1 cellular context compared by ENCODE assay signal in the genomic region with DNA sequence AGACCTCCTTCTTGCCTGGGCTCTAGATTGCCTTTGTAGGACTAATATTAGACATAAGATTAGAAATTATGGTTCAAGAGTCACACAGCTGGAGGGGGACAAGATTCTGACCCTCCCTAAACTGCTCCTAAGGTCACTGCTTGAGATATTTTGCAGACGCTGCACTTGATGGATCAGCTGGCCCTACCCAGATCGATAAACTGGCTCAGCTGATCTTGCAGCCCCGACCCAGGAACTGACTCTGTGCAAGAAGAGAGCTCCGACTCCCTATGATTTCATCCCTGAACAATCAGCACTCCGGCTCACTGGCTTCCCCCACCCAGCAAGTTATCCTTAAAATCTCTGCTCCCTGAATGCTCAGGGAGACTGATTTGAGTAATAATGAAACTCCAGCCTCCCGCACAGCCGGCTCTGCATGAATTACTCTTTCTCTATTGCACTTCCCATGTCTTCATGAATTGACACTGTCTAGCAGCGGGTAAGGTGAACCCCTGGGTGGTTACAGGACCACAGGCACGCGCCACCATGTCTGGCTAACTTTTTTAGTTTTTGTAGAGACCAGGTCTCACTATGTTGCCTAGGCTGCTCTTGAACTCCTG.
TF ChIP-seq lines count a peak whose summit lies in the region.

No MANE protein-coding gene starts in this region.

TF ChIP-seq in GM12878, 131 proteins besides CTCF, POLR2A, EP300 and RAD21:
- TF ChIP-seq USF1 (IDR thresholded peaks at IDR 0.05; ENCODE audit: borderline replicate concordance, extremely low read length, insufficient read depth, low read depth, low read length) (no peak), CUX1 (IDR thresholded peaks at IDR 0.05; ENCODE audit: insufficient replicate concordance, low read depth, low read length) (no peak), ZZZ3 (IDR thresholded peaks at IDR 0.05; ENCODE audit: control insufficient read depth, insufficient read length, low read depth) (no peak), EED (IDR thresholded peaks at IDR 0.05; ENCODE audit: low read depth) (peak; percentile 89), ZNF384 (IDR thresholded peaks at IDR 0.05; ENCODE audit: borderline replicate concordance, low read depth, low read length) (no peak), SMARCA5 (IDR thresholded peaks at IDR 0.05) (no peak), RUNX3 (IDR thresholded peaks at IDR 0.05; ENCODE audit: low read length) (peak; percentile 67), ZNF207 (IDR thresholded peaks at IDR 0.05; ENCODE audit: borderline replicate concordance) (no peak), ZNF24 (IDR thresholded peaks at IDR 0.05) (no peak), IRF4 (IDR thresholded peaks at IDR 0.05; ENCODE audit: low read depth, low read length) (peak; percentile 56; the same call in 1 of the 2 replicates), E2F4 (IDR thresholded peaks at IDR 0.05; ENCODE audit: low read depth, low read length) (no peak), PAX8 (IDR thresholded peaks at IDR 0.05) (no peak), CBX3 (IDR thresholded peaks at IDR 0.05; ENCODE audit: borderline replicate concordance, low read depth) (no peak), JUNB (IDR thresholded peaks at IDR 0.05) (peak; percentile 79), NFIC (IDR thresholded peaks at IDR 0.05; ENCODE audit: low read depth, low read length) (peak; percentile 35; the same call in 1 of the 2 replicates), IKZF1 (conservative IDR thresholded peaks at IDR 0.05) (peak; percentile 74), RELB (IDR thresholded peaks at IDR 0.05; ENCODE audit: low read depth) (peak; percentile 54; the same call in 1 of the 2 replicates), PML (IDR thresholded peaks at IDR 0.05; ENCODE audit: low read length) (no peak), IKZF2 (IDR thresholded peaks at IDR 0.05) (peak; percentile 72 to 73), RCOR1 (conservative IDR thresholded peaks at IDR 0.05; ENCODE audit: low read depth, low read length) (no peak), MYB (IDR thresholded peaks at IDR 0.05; ENCODE audit: borderline replicate concordance, low read depth, low read length) (no peak), SMC3 (IDR thresholded peaks at IDR 0.05; ENCODE audit: borderline replicate concordance, low read length) (no peak), TCF7 (IDR thresholded peaks at IDR 0.05; ENCODE audit: borderline replicate concordance) (no peak), HDAC6 (IDR thresholded peaks at IDR 0.05; ENCODE audit: unreplicated experiment) (no peak), PAX5 (IDR thresholded peaks at IDR 0.05; ENCODE audit: borderline replicate concordance, low read depth, low read length) (0 out of 2 replicates have a peak, but pooled peaks have one; percentile 16), TCF3 (IDR thresholded peaks at IDR 0.05; ENCODE audit: borderline replicate concordance, insufficient read depth, low read depth, low read length) (no peak), JUND (IDR thresholded peaks at IDR 0.05; ENCODE audit: low read depth, low read length) (peak; percentile 28; the same call in 1 of the 2 replicates), CREM (IDR thresholded peaks at IDR 0.05; ENCODE audit: low read depth) (peak; percentile 48; the same call in 1 of the 2 replicates), MYC (IDR thresholded peaks at IDR 0.05; ENCODE audit: insufficient read depth, insufficient read length, insufficient replicate concordance, low read length, severe bottlenecking) (no peak), MTA3 (IDR thresholded peaks at IDR 0.05; ENCODE audit: borderline replicate concordance, low read length) (no peak), BHLHE40 (IDR thresholded peaks at IDR 0.05; ENCODE audit: borderline replicate concordance in 1 of 2, low read depth in 2 of 2, low read length in 1 of 2) (peak in 1 of 2 experiments; percentile 74; a peak in 1 of 4 replicates), MTA2 (IDR thresholded peaks at IDR 0.05; ENCODE audit: low read depth) (peak; percentile 18; the same call in 1 of the 2 replicates), MAX (IDR thresholded peaks at IDR 0.05; ENCODE audit: low read depth, low read length) (no peak), STAT3 (IDR thresholded peaks at IDR 0.05; ENCODE audit: low read depth, low read length) (no peak), HCFC1 (IDR thresholded peaks at IDR 0.05; ENCODE audit: low read length) (no peak), DPF2 (IDR thresholded peaks at IDR 0.05) (0 out of 2 replicates have a peak, but pooled peaks have one; percentile 26)
- TF ChIP-seq, protein P1, sequence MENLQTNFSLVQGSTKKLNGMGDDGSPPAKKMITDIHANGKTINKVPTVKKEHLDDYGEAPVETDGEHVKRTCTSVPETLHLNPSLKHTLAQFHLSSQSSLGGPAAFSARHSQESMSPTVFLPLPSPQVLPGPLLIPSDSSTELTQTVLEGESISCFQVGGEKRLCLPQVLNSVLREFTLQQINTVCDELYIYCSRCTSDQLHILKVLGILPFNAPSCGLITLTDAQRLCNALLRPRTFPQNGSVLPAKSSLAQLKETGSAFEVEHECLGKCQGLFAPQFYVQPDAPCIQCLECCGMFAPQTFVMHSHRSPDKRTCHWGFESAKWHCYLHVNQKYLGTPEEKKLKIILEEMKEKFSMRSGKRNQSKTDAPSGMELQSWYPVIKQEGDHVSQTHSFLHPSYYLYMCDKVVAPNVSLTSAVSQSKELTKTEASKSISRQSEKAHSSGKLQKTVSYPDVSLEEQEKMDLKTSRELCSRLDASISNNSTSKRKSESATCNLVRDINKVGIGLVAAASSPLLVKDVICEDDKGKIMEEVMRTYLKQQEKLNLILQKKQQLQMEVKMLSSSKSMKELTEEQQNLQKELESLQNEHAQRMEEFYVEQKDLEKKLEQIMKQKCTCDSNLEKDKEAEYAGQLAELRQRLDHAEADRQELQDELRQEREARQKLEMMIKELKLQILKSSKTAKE (IDR thresholded peaks at IDR 0.05; ENCODE audit: low read depth, poor library complexity, severe bottlenecking), result peak; percentile 81
- TF ChIP-seq, protein P2, sequence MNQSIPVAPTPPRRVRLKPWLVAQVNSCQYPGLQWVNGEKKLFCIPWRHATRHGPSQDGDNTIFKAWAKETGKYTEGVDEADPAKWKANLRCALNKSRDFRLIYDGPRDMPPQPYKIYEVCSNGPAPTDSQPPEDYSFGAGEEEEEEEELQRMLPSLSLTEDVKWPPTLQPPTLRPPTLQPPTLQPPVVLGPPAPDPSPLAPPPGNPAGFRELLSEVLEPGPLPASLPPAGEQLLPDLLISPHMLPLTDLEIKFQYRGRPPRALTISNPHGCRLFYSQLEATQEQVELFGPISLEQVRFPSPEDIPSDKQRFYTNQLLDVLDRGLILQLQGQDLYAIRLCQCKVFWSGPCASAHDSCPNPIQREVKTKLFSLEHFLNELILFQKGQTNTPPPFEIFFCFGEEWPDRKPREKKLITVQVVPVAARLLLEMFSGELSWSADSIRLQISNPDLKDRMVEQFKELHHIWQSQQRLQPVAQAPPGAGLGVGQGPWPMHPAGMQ (IDR thresholded peaks at IDR 0.05; ENCODE audit: borderline replicate concordance), result no peak
